In the genomic region with DNA sequence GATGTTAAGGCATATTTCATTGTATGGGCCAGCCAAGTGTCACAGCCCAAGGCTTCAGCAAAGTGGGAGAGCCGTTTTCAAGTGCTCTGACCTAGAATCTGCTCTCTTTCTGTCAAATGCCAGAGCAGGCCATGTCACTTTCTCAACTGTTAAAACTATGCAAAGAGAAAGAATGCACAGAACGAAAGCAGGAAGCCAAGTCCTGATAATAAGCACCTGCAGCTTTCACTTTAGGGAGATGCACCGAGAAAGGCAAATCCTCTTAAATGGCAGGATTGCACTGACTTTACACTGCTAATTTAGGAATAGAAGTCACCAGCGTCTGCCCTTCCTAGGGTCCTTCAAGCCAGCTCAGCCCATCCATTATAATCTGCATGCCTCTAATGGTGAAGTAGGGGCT, we compare ENCODE assay signal across 18 cellular contexts. TPM values are rescaled to one million over a fixed set of nuclear protein-coding genes. Genes with fewer than 3 reads are reported as not detected.
DNase-seq lines count a peak whose midpoint lies in the region; ATAC-seq, FAIRE-seq and TF ChIP-seq lines count a peak whose summit lies in the region.
"Had no signal": no experiment of that assay in that cellular context is flagged by ENCODE, and none has a peak within 500 bp of the region (broad histone marks: within the 10 kb centered on the region; RNA-seq: fewer than 3 reads in every experiment).

No MANE protein-coding gene starts in this region.

- 47 to 48% methylated on average over 4 of the region's 4 CpGs for WGBS in body of pancreas, 2 donors
- 50 to 60% methylated on average over 4 of the region's 4 CpGs for WGBS in pancreas, 2 donors

- DNase-seq in D721Med (ENCODE audit: insufficient read length, low spot score), result peak; percentile 67
- no peak for DNase-seq in body of pancreas
- no peak for DNase-seq in pancreas
- no peak for DNase-seq in kidney glomerular epithelial cell (lab: John Stamatoyannopoulos, UW)
- DNase-seq: activated CD8-positive, alpha-beta memory T cell treated with anti-CD3 and anti-CD28 coated beads, Interleukin-2, amount 10 ng/mL, durations not matched to agents 7 days and 5 days; activated naive CD4-positive, alpha-beta T cell; DMS79; dorsolateral prefrontal cortex; NCI-H1092; sigmoid colon; stimulated activated CD4-positive, alpha-beta T cell treated with anti-CD3 and anti-CD28 coated beads, Interleukin-4, amount 100 ng/mL, for 4 hours had no signal

- H3K4me1 ChIP-seq in body of pancreas (peaks cover 6% of the 10 kb centered on the region), pancreas (no peaks in the 10 kb centered on the region)
- H3K4me1 ChIP-seq: sigmoid colon, vagina had no signal

- intact Hi-C loops in body of pancreas (cut with DNase I), result no loop called here
- intact Hi-C loops in pancreas (cut with DNase I), result no loop called here

- H3K36me3 ChIP-seq in body of pancreas (replicated peaks in 1 of 2; ENCODE audit: insufficient read depth in 1 of 2, low read depth in 2 of 2), result no peaks in the 10 kb centered on the region
- no peaks in the 10 kb centered on the region for H3K36me3 ChIP-seq in pancreas
- H3K36me3 ChIP-seq: heart right ventricle, sigmoid colon, vagina had no signal

- H3K9me3 ChIP-seq in body of pancreas (no peaks in the 10 kb centered on the region), pancreas (no peaks in the 10 kb centered on the region)
- H3K9me3 ChIP-seq: heart right ventricle, sigmoid colon, vagina had no signal

- ATAC-seq in GM19351 (IDR thresholded peaks at IDR 0.05; ENCODE audit: unreplicated experiment) (peak; percentile 48), body of pancreas (peak; percentile 47), pancreas (peak in 3 of 4 donors; percentile 23 to 40 (median 31)), GM21723 (IDR thresholded peaks at IDR 0.05; ENCODE audit: unreplicated experiment) (no peak), HG02798 (IDR thresholded peaks at IDR 0.05; ENCODE audit: poor library complexity, unreplicated experiment) (no peak)
- ATAC-seq: activated CD8-positive, alpha-beta memory T cell treated with anti-CD3 and anti-CD28 coated beads, Interleukin-2, amount 10 ng/mL, durations not matched to agents 7 days and 5 days; left lobe of liver had no signal

- FAIRE-seq in D721Med (lab: Jason Lieb, UNC), result peak; percentile 96
- FAIRE-seq in pancreas (lab: Jason Lieb, UNC), result no peak

- TF ChIP-seq CTCF in D721Med (IDR thresholded peaks at IDR 0.05; ENCODE audit: insufficient read depth, missing control alignments) (no peak), body of pancreas (IDR thresholded peaks at IDR 0.05) (no peak), pancreas (IDR thresholded peaks at IDR 0.05) (no peak)

- peak overlapping the region in 2 of 4 donors; percentile 44 to 60 for H3K27ac ChIP-seq in body of pancreas
- peak overlapping the region in 3 of 4 donors; percentile 10 to 54 (median 51) for H3K27ac ChIP-seq in pancreas
- H3K27ac ChIP-seq: dorsolateral prefrontal cortex, sigmoid colon, SK-N-MC, vagina had no signal

- H3K27me3 ChIP-seq in body of pancreas (no peaks in the 10 kb centered on the region), pancreas (peaks cover 0 to 4% (median 0%) of the 10 kb centered on the region in 4 donors)
- H3K27me3 ChIP-seq: dorsolateral prefrontal cortex, sigmoid colon, vagina had no signal

- TF ChIP-seq POLR2A in body of pancreas (IDR thresholded peaks at IDR 0.05), result no peak

- H3K4me3 ChIP-seq in body of pancreas (no peak overlapping the region), pancreas (no peak overlapping the region)
- H3K4me3 ChIP-seq: dorsolateral prefrontal cortex, heart right ventricle, sigmoid colon, SK-N-MC, vagina had no signal

RNA-seq across cellular contexts. Expression of a gene that starts 49.2 kb away (rescaled TPM):
- total RNA-seq in body of pancreas (10 to 100 TPM in 1 of 2 donors, 1 to 10 TPM in 1; 8.2 to 14.3 TPM), pancreas (10 to 100 TPM in 5 of 6 donors, 1 to 10 TPM in 1; 10.0 to 24.6 (median 19.1) TPM)
- polyA plus RNA-seq in pancreas, result 10 to 100 TPM; 23.0 to 40.6 TPM

Comparison
In these comparisons a context has a peak if more than half of its experiments do, and no peak if none do; other contexts are left out.
1. ATAC-seq: peak in GM19351 (single experiment), body of pancreas (single experiment) and pancreas (3 of 4); none in GM21723 (single experiment) and HG02798 (single experiment).